In the genomic region with DNA sequence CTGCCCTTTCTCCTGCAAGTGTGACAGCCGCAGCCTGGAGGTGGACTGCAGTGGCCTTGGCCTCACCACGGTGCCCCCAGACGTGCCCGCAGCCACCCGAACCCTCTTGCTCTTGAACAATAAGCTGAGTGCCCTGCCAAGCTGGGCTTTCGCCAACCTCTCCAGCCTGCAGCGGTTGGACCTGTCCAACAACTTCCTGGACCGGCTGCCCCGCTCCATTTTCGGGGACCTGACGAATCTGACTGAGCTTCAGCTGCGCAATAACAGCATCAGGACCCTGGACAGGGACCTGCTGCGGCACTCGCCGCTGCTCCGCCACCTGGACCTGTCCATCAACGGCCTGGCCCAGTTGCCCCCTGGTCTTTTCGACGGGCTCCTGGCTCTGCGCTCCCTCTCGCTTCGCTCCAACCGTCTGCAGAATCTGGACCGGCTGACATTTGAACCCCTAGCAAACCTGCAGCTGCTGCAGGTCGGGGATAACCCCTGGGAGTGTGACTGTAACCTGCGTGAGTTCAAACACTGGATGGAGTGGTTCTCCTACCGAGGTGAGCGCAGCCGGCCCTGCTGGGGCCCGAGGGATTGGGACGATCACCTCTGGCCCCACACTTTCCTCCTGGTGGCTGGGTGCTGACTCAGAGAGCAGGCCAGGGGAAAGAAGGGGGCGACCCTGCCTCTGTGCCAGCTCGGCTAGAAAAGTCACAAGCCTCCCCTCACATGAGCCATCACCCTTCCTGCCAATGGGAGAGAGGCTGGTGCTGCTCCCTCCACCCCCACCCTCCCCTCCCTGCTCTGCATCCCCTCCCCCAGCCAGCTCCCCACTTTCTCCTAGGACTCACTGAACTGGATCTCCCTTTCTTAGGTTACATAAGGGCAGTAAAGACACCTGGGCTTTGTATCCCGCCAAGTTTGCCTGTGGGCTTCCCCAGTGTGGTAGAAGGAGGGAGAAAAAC, we compare ENCODE assay signal across 1 cellular context.
TF ChIP-seq lines count a peak whose summit lies in the region.

No MANE protein-coding gene starts in this region.

TF ChIP-seq in H1, 55 proteins besides CTCF, POLR2A, EP300 and RAD21 (continued from another document):
- TF ChIP-seq YY1 (IDR thresholded peaks at IDR 0.05; ENCODE audit: low read depth, low read length) = no peak
- no peak for TF ChIP-seq GTF2F1 (IDR thresholded peaks at IDR 0.05; ENCODE audit: borderline replicate concordance, low read depth, low read length)
- TF ChIP-seq CEBPB (IDR thresholded peaks at IDR 0.05; ENCODE audit: low read depth, low read length) = peak; percentile 64; the same call in 1 of the 2 replicates
- peak; percentile 40 for TF ChIP-seq ASH2L (IDR thresholded peaks at IDR 0.05; ENCODE audit: low read length)
- TF ChIP-seq RNF2 (IDR thresholded peaks at IDR 0.05; ENCODE audit: borderline replicate concordance, low read depth, low read length, missing control alignments, poor library complexity, severe bottlenecking) = no peak
- TF ChIP-seq, protein P1, sequence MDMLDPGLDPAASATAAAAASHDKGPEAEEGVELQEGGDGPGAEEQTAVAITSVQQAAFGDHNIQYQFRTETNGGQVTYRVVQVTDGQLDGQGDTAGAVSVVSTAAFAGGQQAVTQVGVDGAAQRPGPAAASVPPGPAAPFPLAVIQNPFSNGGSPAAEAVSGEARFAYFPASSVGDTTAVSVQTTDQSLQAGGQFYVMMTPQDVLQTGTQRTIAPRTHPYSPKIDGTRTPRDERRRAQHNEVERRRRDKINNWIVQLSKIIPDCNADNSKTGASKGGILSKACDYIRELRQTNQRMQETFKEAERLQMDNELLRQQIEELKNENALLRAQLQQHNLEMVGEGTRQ (IDR thresholded peaks at IDR 0.05; ENCODE audit: low read length) = no peak
- TF ChIP-seq SP4 (IDR thresholded peaks at IDR 0.05; ENCODE audit: low read length) = 0 out of 2 replicates have a peak, but pooled peaks have one; percentile 40
- peak; percentile 57; the same call in 1 of the 2 replicates for TF ChIP-seq TCF12 (IDR thresholded peaks at IDR 0.05; ENCODE audit: low read depth, low read length)
- TF ChIP-seq RBBP5 (IDR thresholded peaks at IDR 0.05; ENCODE audit: borderline replicate concordance, low read depth, low read length) = no peak
- TF ChIP-seq HDAC2 (IDR thresholded peaks at IDR 0.05; ENCODE audit: borderline replicate concordance in 1 of 2, low read depth in 2 of 2, low read length in 2 of 2) = peak; percentile 86 to 91; a peak in 2 of 4 replicates
- TF ChIP-seq, protein P2, sequence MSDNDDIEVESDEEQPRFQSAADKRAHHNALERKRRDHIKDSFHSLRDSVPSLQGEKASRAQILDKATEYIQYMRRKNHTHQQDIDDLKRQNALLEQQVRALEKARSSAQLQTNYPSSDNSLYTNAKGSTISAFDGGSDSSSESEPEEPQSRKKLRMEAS (IDR thresholded peaks at IDR 0.05) = peak; percentile 71
- peak; percentile 53; the same call in 1 of the 2 replicates for TF ChIP-seq TBP (IDR thresholded peaks at IDR 0.05; ENCODE audit: low read depth, low read length)
- no peak for TF ChIP-seq KDM5A (IDR thresholded peaks at IDR 0.05; ENCODE audit: low read length)
- no peak for TF ChIP-seq CBX8 (IDR thresholded peaks at IDR 0.05; ENCODE audit: borderline replicate concordance, low read depth, low read length)
- no peak for TF ChIP-seq JUN (IDR thresholded peaks at IDR 0.05; ENCODE audit: low read depth, low read length)
- peak; percentile 65; the same call in 1 of the 2 replicates for TF ChIP-seq GABPA (IDR thresholded peaks at IDR 0.05; ENCODE audit: borderline replicate concordance, insufficient read depth, low read length)
- TF ChIP-seq TAF7 (optimal IDR thresholded peaks at IDR 0.05; ENCODE audit: borderline replicate concordance, low read depth, low read length) = peak; percentile 70
- TF ChIP-seq KDM4A (IDR thresholded peaks at IDR 0.05; ENCODE audit: low read depth, low read length, severe bottlenecking) = peak; percentile 53
- no peak for TF ChIP-seq TEAD4 (IDR thresholded peaks at IDR 0.05; ENCODE audit: low read depth, low read length)
- TF ChIP-seq SIN3A (conservative IDR thresholded peaks at IDR 0.05 in 1 of 2, IDR thresholded peaks at IDR 0.05 in 1 of 2; ENCODE audit: low read depth in 1 of 2, low read length in 2 of 2) = peak; percentile 97
- TF ChIP-seq POU5F1 (IDR thresholded peaks at IDR 0.05; ENCODE audit: low read depth, low read length) = no peak
- peak; percentile 93 for TF ChIP-seq SAP30 (IDR thresholded peaks at IDR 0.05; ENCODE audit: insufficient read depth, insufficient replicate concordance, low read length)
